ENCODE assay signal across 10 cellular contexts in genomic region chr17:82301916-82302497, GRCh38.
DNase-seq lines count a peak whose midpoint lies in the region; ATAC-seq lines count a peak whose summit lies in the region.
"Had no signal": no experiment of that assay in that cellular context is flagged by ENCODE, and none has a peak within 500 bp of the region (broad histone marks: within the 10 kb centered on the region; RNA-seq: fewer than 3 reads in every experiment).

No MANE protein-coding gene starts in this region.

- peak; percentile 29 for ATAC-seq in GM18907 (IDR thresholded peaks at IDR 0.05; ENCODE audit: unreplicated experiment)
- ATAC-seq in GM18909 (IDR thresholded peaks at IDR 0.05; ENCODE audit: poor library complexity, unreplicated experiment) = no peak
- ATAC-seq: Panc1 had no signal

- DNase-seq in T-helper 22 cell (ENCODE audit: low read depth) (peak; percentile 27), amniotic epithelial cell (ENCODE audit: low read depth) (peak; percentile 31), SKM-1 treated with dmso at 0.1 percent for 144 hours (lab: John Stamatoyannopoulos, UW; ENCODE audit: unreplicated experiment) (no peak), SHP77 treated with DMSO at 0.1 percent for 48 hours (lab: John Stamatoyannopoulos, UW) (no peak), AG08396 (ENCODE audit: low spot score) (no peak)
- DNase-seq in stimulated activated CD4-positive, alpha-beta T cell treated with anti-CD3 and anti-CD28 coated beads, Interleukin-4, amount 100 ng/mL, for 4 hours = peak; percentile 54
- DNase-seq: islet precursor cell had no signal

Comparison
In these comparisons a context has a peak if more than half of its experiments do, and no peak if none do; other contexts are left out.
1. DNase-seq: peak in T-helper 22 cell (single experiment), amniotic epithelial cell (single experiment) and stimulated activated CD4-positive, alpha-beta T cell treated with anti-CD3 and anti-CD28 coated beads, Interleukin-4, amount 100 ng/mL, for 4 hours (2 of 2); none in SKM-1 treated with dmso at 0.1 percent for 144 hours (single experiment), SHP77 treated with DMSO at 0.1 percent for 48 hours (single experiment) and AG08396 (single experiment).